In genomic region chr3:150806436-150806835, GRCh38 we compare ENCODE assay signal across 17 cellular contexts.
"Had no signal": no experiment of that assay in that cellular context is flagged by ENCODE, and none has a peak within 500 bp of the region (broad histone marks: within the 10 kb centered on the region; RNA-seq: fewer than 3 reads in every experiment).

No MANE protein-coding gene starts in this region.

- H3K27ac ChIP-seq: brain microvascular endothelial cell, coronary artery, left lung, neutrophil, upper lobe of left lung had no signal

- H3K27ac Mint-ChIP-seq: activated naive CD8-positive, alpha-beta T cell treated with anti-CD3 and anti-CD28 coated beads, Interleukin-2, amount 10 ng/mL, durations not matched to agents 7 days and 5 days; naive B cell; stimulated activated naive CD8-positive, alpha-beta T cell treated with anti-CD3 and anti-CD28 coated beads, Interleukin-15, amount 100 ng/mL, for 72 hours had no signal

- H3K36me3 Mint-ChIP-seq: activated naive CD8-positive, alpha-beta T cell treated with anti-CD3 and anti-CD28 coated beads, Interleukin-2, amount 10 ng/mL, durations not matched to agents 7 days and 5 days; naive B cell had no signal

- H3K27me3 ChIP-seq: left lung, neutrophil, upper lobe of left lung had no signal

- H3K9me3 Mint-ChIP-seq: activated naive CD8-positive, alpha-beta T cell treated with anti-CD3 and anti-CD28 coated beads, Interleukin-2, amount 10 ng/mL, durations not matched to agents 7 days and 5 days; central memory CD8-positive, alpha-beta T cell; naive B cell; stimulated activated naive CD8-positive, alpha-beta T cell treated with anti-CD3 and anti-CD28 coated beads, Interleukin-15, amount 100 ng/mL, for 72 hours had no signal

- H3K4me1 Mint-ChIP-seq: activated naive CD8-positive, alpha-beta T cell treated with anti-CD3 and anti-CD28 coated beads, Interleukin-2, amount 10 ng/mL, durations not matched to agents 7 days and 5 days; central memory CD8-positive, alpha-beta T cell; naive B cell; stimulated activated naive CD8-positive, alpha-beta T cell treated with anti-CD3 and anti-CD28 coated beads, Interleukin-15, amount 100 ng/mL, for 72 hours had no signal

- H3K4me3 Mint-ChIP-seq: activated naive CD8-positive, alpha-beta T cell treated with anti-CD3 and anti-CD28 coated beads, Interleukin-2, amount 10 ng/mL, durations not matched to agents 7 days and 5 days; central memory CD8-positive, alpha-beta T cell; naive B cell; stimulated activated naive CD8-positive, alpha-beta T cell treated with anti-CD3 and anti-CD28 coated beads, Interleukin-15, amount 100 ng/mL, for 72 hours had no signal

- H3K36me3 ChIP-seq: brain microvascular endothelial cell, left lung, neutrophil, upper lobe of left lung had no signal

- ATAC-seq: left lung; stimulated activated naive CD8-positive, alpha-beta T cell treated with anti-CD3 and anti-CD28 coated beads, Interleukin-15, amount 100 ng/mL, for 72 hours had no signal

- H3K4me3 ChIP-seq: coronary artery, left lung, upper lobe of left lung had no signal

- H3K9me3 ChIP-seq: left lung, neutrophil, upper lobe of left lung had no signal

- FAIRE-seq: keratinocyte had no signal

- H3K4me1 ChIP-seq: left lung, upper lobe of left lung had no signal

- DNase-seq: activated CD4-positive, alpha-beta T cell treated with anti-CD3 and anti-CD28 coated beads, Interleukin-2, amount 50 U/mL, for 1 hour; activated CD4-positive, CD25-positive, alpha-beta regulatory T cell; activated CD8-positive, alpha-beta memory T cell treated with anti-CD3 and anti-CD28 coated beads for 24 hours; activated naive CD8-positive, alpha-beta T cell treated with anti-CD3 and anti-CD28 coated beads, Interleukin-2, amount 10 ng/mL, durations not matched to agents 7 days and 5 days; brain microvascular endothelial cell; effector CD8-positive, alpha-beta T cell; foreskin melanocyte; left lung; mammary epithelial cell; naive B cell; stimulated activated CD4-positive, alpha-beta T cell treated with anti-CD3 and anti-CD28 coated beads, Interleukin-1b, Interleukin-23, amount 100 ng/mL, for 48 hours; stimulated activated naive CD8-positive, alpha-beta T cell treated with anti-CD3 and anti-CD28 coated beads, Interleukin-15, amount 100 ng/mL, for 72 hours; upper lobe of left lung had no signal
